ENCODE assay signal across 8 cellular contexts in genomic region chr12:76031081-76031413, GRCh38. TPM values are rescaled to one million over a fixed set of nuclear protein-coding genes. Genes with fewer than 3 reads are reported as not detected.
DNase-seq lines count a peak whose midpoint lies in the region; ATAC-seq and TF ChIP-seq lines count a peak whose summit lies in the region.

No MANE protein-coding gene starts in this region.

- H3K4me2 ChIP-seq in IMR-90 (ENCODE audit: low read depth, low read length) (peak overlapping the region; percentile 43; the same call in 1 of the 2 replicates), mesenchymal stem cell (ENCODE audit: low read length, poor library complexity, severe bottlenecking) (no peak overlapping the region)

- CTCF ChIA-PET in IMR-90 (lab: Yijun Ruan, JAX), result interaction anchor here (0.6 to 1.4 kb wide), 6 partner anchors 53 to 505 kb away, joined by 3 to 6 read pairs (median 3); partner anchors contain the start of gene BBS10

- dilution Hi-C loops in IMR-90 (cut with HindIII; ENCODE audit: low sequenced_read_pairs, unreplicated experiment), result no loop called here

- peaks cover 10 to 39% of the 10 kb centered on the region in 2 experiments for H3K79me1 ChIP-seq in IMR-90 (ENCODE audit: low read depth in 1 of 2, low read length in 2 of 2)
- peaks cover 4% of the 10 kb centered on the region for H3K79me1 ChIP-seq in mesenchymal stem cell (replicated peaks; ENCODE audit: low read length, poor library complexity, severe bottlenecking)

- H3K14ac ChIP-seq in IMR-90 (replicated peaks; ENCODE audit: low read depth, low read length) (peak overlapping the region; percentile 100), mesenchymal stem cell (ENCODE audit: low read length in 2 of 2) (peak overlapping the region; percentile 89 to 97)

- peak overlapping the region; percentile 85 for H4K5ac ChIP-seq in IMR-90 (ENCODE audit: low read depth, low read length)

- H2AK5ac ChIP-seq in IMR-90 (ENCODE audit: low read depth, low read length) (peak overlapping the region; percentile 14; the same call in 1 of the 2 replicates), mesenchymal stem cell (ENCODE audit: low read length, severe bottlenecking) (no peak overlapping the region)

- H3K9me1 ChIP-seq in IMR-90 (ENCODE audit: insufficient read depth, low read length), result peaks cover 5% of the 10 kb centered on the region

- peak overlapping the region; percentile 44 to 59 for H2BK12ac ChIP-seq in mesenchymal stem cell (ENCODE audit: low read length in 2 of 2)

- POLR2A ChIA-PET in IMR-90 (lab: Charles Lee; ENCODE audit: unreplicated experiment), result interaction anchor here (0.5 to 2.0 kb wide), 14 partner anchors 12 to 558 kb away, joined by 3 to 7 read pairs (median 4); partner anchors contain the start of genes BBS10 and KRR1

- H3K4me1 ChIP-seq in IMR-90 (ENCODE audit: control insufficient read depth, insufficient read depth, low read length), result peaks cover 7% of the 10 kb centered on the region
- peaks cover 6% of the 10 kb centered on the region for H3K4me1 ChIP-seq in mesenchymal stem cell (ENCODE audit: control insufficient read depth, insufficient read depth, low read depth, low read length)

- H2AK9ac ChIP-seq in IMR-90 (replicated peaks; ENCODE audit: low read depth, low read length, poor library complexity), result peak overlapping the region; percentile 94

- H2AFZ ChIP-seq in IMR-90 (replicated peaks; ENCODE audit: low read length, poor library complexity) (peak overlapping the region; percentile 83), mesenchymal stem cell (ENCODE audit: low read depth, low read length) (no peak overlapping the region)

- peak overlapping the region; percentile 99 for H3K4ac ChIP-seq in IMR-90 (ENCODE audit: low read depth, low read length)
- peak overlapping the region; percentile 76 to 96 for H3K4ac ChIP-seq in mesenchymal stem cell (ENCODE audit: low read depth in 1 of 2, low read length in 2 of 2)

- DNase-seq in NCI-H446 treated with DMSO at 0.1 percent for 48 hours (lab: John Stamatoyannopoulos, UW) (peak; percentile 68), NCI-H446 (lab: John Stamatoyannopoulos, UW) (no peak), IMR-90 (no peak), brain microvascular endothelial cell (no peak), mesenchymal stem cell (no peak), NCI-H146 treated with DMSO at 0.1 percent for 48 hours (lab: John Stamatoyannopoulos, UW; ENCODE audit: unreplicated experiment) (no peak), cerebellum (ENCODE audit: low spot score) (no peak), SHP77 treated with DMSO at 0.1 percent for 48 hours (lab: John Stamatoyannopoulos, UW) (no peak)

- intact Hi-C loops in IMR-90 (cut with micrococcal nuclease), result loop anchor here (1.0 to 5.0 kb wide), 4 partner anchors 316 to 699 kb away; partner anchors contain the start of genes CAPS2 and GLIPR1L1

- H3K9ac ChIP-seq in IMR-90 (ENCODE audit: low read depth, low read length) (peak overlapping the region; percentile 100), mesenchymal stem cell (ENCODE audit: low read length) (peak overlapping the region; percentile 98)

- H3K4me3 ChIP-seq in IMR-90 (ENCODE audit: insufficient read depth, low read depth, low read length), result peak overlapping the region; percentile 98
- H3K4me3 ChIP-seq in brain microvascular endothelial cell (ENCODE audit: low read depth, low read length), result peak overlapping the region; percentile 99
- H3K4me3 ChIP-seq in mesenchymal stem cell (ENCODE audit: insufficient read depth in 1 of 2, low read depth in 1 of 2, low read length in 2 of 2), result peak overlapping the region; percentile 91

- H2BK15ac ChIP-seq in IMR-90 (ENCODE audit: low read depth, low read length), result no peak overlapping the region; the same call in 2 of the 3 replicates
- peak overlapping the region; percentile 84 for H2BK15ac ChIP-seq in mesenchymal stem cell (ENCODE audit: low read depth, poor library complexity, severe bottlenecking)

- no peak for TF ChIP-seq POLR2A in IMR-90 (IDR thresholded peaks at IDR 0.05; ENCODE audit: low read depth, low read length)

- H3K36me3 ChIP-seq in IMR-90 (ENCODE audit: control insufficient read depth, insufficient read depth, low read length) (peaks cover 28% of the 10 kb centered on the region), brain microvascular endothelial cell (replicated peaks) (peaks cover 36% of the 10 kb centered on the region), mesenchymal stem cell (ENCODE audit: control insufficient read depth in 1 of 2, insufficient read depth in 2 of 2, low read depth in 1 of 2, low read length in 2 of 2) (peaks cover 12 to 37% of the 10 kb centered on the region in 2 experiments)

- H2BK5ac ChIP-seq in IMR-90 (ENCODE audit: low read depth, low read length, poor library complexity, severe bottlenecking) (peak overlapping the region; percentile 97), mesenchymal stem cell (ENCODE audit: low read depth, low read length, poor library complexity, severe bottlenecking) (peak overlapping the region; percentile 85)

- H4K20me1 ChIP-seq in IMR-90 (ENCODE audit: insufficient read depth, low read length), result peaks cover 26% of the 10 kb centered on the region

- ATAC-seq in IMR-90 (ENCODE audit: low read depth), result no peak

- H3K27ac ChIP-seq in IMR-90 (ENCODE audit: insufficient read depth, low read length), result peak overlapping the region; percentile 98
- H3K27ac ChIP-seq in brain microvascular endothelial cell, result peak overlapping the region; percentile 98
- peak overlapping the region; percentile 98 for H3K27ac ChIP-seq in mesenchymal stem cell (ENCODE audit: low read length, poor library complexity, severe bottlenecking)

- H2BK120ac ChIP-seq in IMR-90 (ENCODE audit: low read depth, low read length), result peak overlapping the region; percentile 84
- peak overlapping the region; percentile 88 for H2BK120ac ChIP-seq in mesenchymal stem cell (ENCODE audit: low read depth, low read length)

- peak overlapping the region; percentile 99 for H3K56ac ChIP-seq in IMR-90 (ENCODE audit: extremely low read depth, insufficient read depth, low read length)

- TF ChIP-seq RAD21 in IMR-90 (IDR thresholded peaks at IDR 0.05; ENCODE audit: low read length), result no peak

- H3K27me3 ChIP-seq in IMR-90 (ENCODE audit: control insufficient read depth, insufficient read depth, low read length), result no peaks in the 10 kb centered on the region
- no peaks in the 10 kb centered on the region for H3K27me3 ChIP-seq in brain microvascular endothelial cell (replicated peaks)
- no peaks in the 10 kb centered on the region for H3K27me3 ChIP-seq in mesenchymal stem cell (ENCODE audit: control insufficient read depth in 1 of 2, insufficient read depth in 1 of 2, low read length in 2 of 2)

- in situ Hi-C loops in IMR-90 (cut with MboI; ENCODE audit: low sequenced_read_pairs) (loop anchor here (25.0 kb wide), 1 partner anchor 694 kb away; the partner anchor contains the start of genes CAPS2 and GLIPR1L1), brain microvascular endothelial cell (cut with HindIII; ENCODE audit: low pct_ligation_motif_present, low sequenced_read_pairs) (loop anchor here (25.0 kb wide), 1 partner anchor 494 kb away; no protein-coding TSS in a partner anchor)

- BruUV-seq in IMR-90 (replicated peaks; lab: Mats Ljungman, UMichigan), result no TSS peak

- H3K18ac ChIP-seq in IMR-90 (ENCODE audit: low read depth, low read length), result peak overlapping the region; percentile 98; the same call in 1 of the 2 replicates
- H3K18ac ChIP-seq in mesenchymal stem cell (ENCODE audit: low read depth in 1 of 2, low read length in 2 of 2), result peak overlapping the region; percentile 98 to 100

- H3K9me3 ChIP-seq in IMR-90 (ENCODE audit: control insufficient read depth, insufficient read depth, low read length) (no peaks in the 10 kb centered on the region), mesenchymal stem cell (ENCODE audit: control insufficient read depth, low read length) (no peaks in the 10 kb centered on the region)

- WGBS in IMR-90 (ENCODE audit: extremely low coverage in 2 of 2, insufficient read length in 1 of 2), 2 experiments, result 0% methylated on average over 19 of the region's 26 CpGs; no CpG with 5 or more reads in 1 of the 2 experiments
- 0% methylated on average over 25 of the region's 26 CpGs for WGBS in mesenchymal stem cell

- H3K23ac ChIP-seq in IMR-90 (ENCODE audit: low read depth, low read length) (peak overlapping the region; percentile 99), mesenchymal stem cell (ENCODE audit: low read length in 2 of 2) (peak overlapping the region in 1 of 2 experiments; percentile 17)

- H4K8ac ChIP-seq in IMR-90 (ENCODE audit: low read depth in 2 of 2, low read length in 2 of 2), result peak overlapping the region; percentile 45 to 66; a peak in 2 of 4 replicates
- H4K8ac ChIP-seq in mesenchymal stem cell (ENCODE audit: low read length), result peak overlapping the region; percentile 89

- H4K91ac ChIP-seq in IMR-90 (ENCODE audit: insufficient read depth, low read depth, low read length) (peak overlapping the region; percentile 94; the same call in 1 of the 2 replicates), mesenchymal stem cell (ENCODE audit: low read length) (peak overlapping the region; percentile 95)

- no peak for TF ChIP-seq CTCF in IMR-90 (conservative IDR thresholded peaks at IDR 0.05; ENCODE audit: low read depth, low read length)
- TF ChIP-seq CTCF in brain microvascular endothelial cell (IDR thresholded peaks at IDR 0.05; ENCODE audit: low read depth, low read length, missing control alignments), result no peak

- H2BK20ac ChIP-seq in IMR-90 (ENCODE audit: low read depth, low read length), result no peak overlapping the region

TF ChIP-seq in IMR-90, 13 proteins besides CTCF, POLR2A, EP300 and RAD21:
- no peak for TF ChIP-seq CHD1 (IDR thresholded peaks at IDR 0.05; ENCODE audit: low read depth, low read length)
- no peak for TF ChIP-seq MAZ (IDR thresholded peaks at IDR 0.05; ENCODE audit: borderline replicate concordance, low read depth, low read length)
- no peak for TF ChIP-seq BHLHE40 (IDR thresholded peaks at IDR 0.05; ENCODE audit: low read depth, low read length)
- TF ChIP-seq RCOR1 (IDR thresholded peaks at IDR 0.05; ENCODE audit: insufficient replicate concordance, low read length), result no peak
- no peak for TF ChIP-seq SMC3 (IDR thresholded peaks at IDR 0.05; ENCODE audit: low read depth, low read length)

RNA-seq across cellular contexts. Expression of gene PHLDA1, which starts 0.5 kb away (rescaled TPM):
- total RNA-seq in IMR-90 (2012; rRNA removed), result 27.8 and 47.8 TPM in 2 replicates
- polyA plus RNA-seq in IMR-90 (2012; rRNA removed), result 28.9 and 32.4 TPM in 2 replicates
- 38.1 and 58.3 TPM in 2 replicates for polyA plus RNA-seq in IMR-90 (2012; cell fraction: cytosol; rRNA removed)
- 63.4 and 81.1 TPM in 2 replicates for polyA plus RNA-seq in IMR-90 (2012; cell fraction: nucleus; rRNA removed; ENCODE audit: low replicate concordance)
- 90.2 TPM for polyA plus RNA-seq in mesenchymal stem cell (2013, experiment 1 of 2)
- polyA plus RNA-seq in mesenchymal stem cell (2013, experiment 2 of 2), result 90.9 TPM
- total RNA-seq in cerebellum, result 20.3 TPM

RNA-seq across cellular contexts. Expression of gene NAP1L1, which starts 53.4 kb away (rescaled TPM):
- total RNA-seq in IMR-90 (2012; rRNA removed) (86.4 and 166 TPM in 2 replicates), cerebellum (217 TPM)
- 160 and 200 TPM in 2 replicates for polyA plus RNA-seq in IMR-90 (2012; rRNA removed)
- 69.9 and 71.8 TPM in 2 replicates for polyA plus RNA-seq in IMR-90 (2012; cell fraction: cytosol; rRNA removed)
- 28.8 and 129 TPM in 2 replicates for polyA plus RNA-seq in IMR-90 (2012; cell fraction: nucleus; rRNA removed; ENCODE audit: low replicate concordance)
- polyA plus RNA-seq in mesenchymal stem cell (2013, experiment 1 of 2), result 781 TPM
- 820 TPM for polyA plus RNA-seq in mesenchymal stem cell (2013, experiment 2 of 2)
